ENCODE assay signal across 18 cellular contexts in the genomic region with DNA sequence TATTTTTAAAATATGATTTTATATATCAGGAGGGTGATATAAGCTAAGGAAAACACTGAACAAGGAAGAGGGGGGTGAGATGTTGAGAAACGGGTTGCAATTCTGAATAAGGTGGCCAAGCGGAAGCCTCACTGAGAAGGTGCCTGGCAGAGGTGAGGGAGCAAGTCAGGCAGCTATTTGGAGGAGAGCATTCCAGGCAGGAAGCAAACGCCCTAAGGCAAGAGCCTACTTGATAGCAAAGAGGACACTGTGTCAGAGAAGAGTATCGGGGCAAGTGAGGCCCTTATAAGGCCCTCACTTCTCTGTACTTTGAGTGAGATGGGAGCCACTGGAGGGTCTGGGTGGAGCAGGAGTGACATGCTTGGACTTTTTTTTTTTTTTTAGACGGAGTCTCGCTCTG.
"Had no signal": no experiment of that assay in that cellular context is flagged by ENCODE, and none has a peak within 500 bp of the region (broad histone marks: within the 10 kb centered on the region; RNA-seq: fewer than 3 reads in every experiment).

No MANE protein-coding gene starts in this region.

- H3K27me3 ChIP-seq: body of pancreas, dorsolateral prefrontal cortex, foreskin keratinocyte, right atrium auricular region, suprapubic skin, transverse colon had no signal

- H3K36me3 ChIP-seq: left ventricle myocardium inferior, prostate gland, right atrium auricular region, suprapubic skin, transverse colon had no signal

- H3K27ac ChIP-seq: body of pancreas, dorsolateral prefrontal cortex, foreskin keratinocyte, left ventricle myocardium inferior, prostate gland, right atrium auricular region, suprapubic skin, transverse colon had no signal

- H3K36me3 Mint-ChIP-seq: naive thymus-derived CD8-positive, alpha-beta T cell had no signal

- H3K4me1 ChIP-seq: prostate gland, right atrium auricular region, suprapubic skin had no signal

- H3K27ac Mint-ChIP-seq: activated CD4-positive, alpha-beta memory T cell treated with anti-CD3 and anti-CD28 coated beads, Interleukin-2, amount 10 ng/mL, durations not matched to agents 7 days and 5 days; activated CD4-positive, alpha-beta T cell treated with anti-CD3 and anti-CD28 coated beads for 36 hours; activated CD8-positive, alpha-beta memory T cell treated with anti-CD3 and anti-CD28 coated beads, Interleukin-2, amount 10 ng/mL, durations not matched to agents 7 days and 5 days; activated naive CD4-positive, alpha-beta T cell treated with anti-CD3 and anti-CD28 coated beads for 36 hours; naive thymus-derived CD8-positive, alpha-beta T cell; stimulated activated naive CD8-positive, alpha-beta T cell treated with anti-CD3 and anti-CD28 coated beads, Interleukin-15, Interleukin-2, amounts not matched to agents 100 ng/mL and 50 ng/mL, for 24 hours; T-helper 2 cell treated with Interferon-gamma antibody and Interleukin-4, amounts not matched to agents 5 μg/mL and 100 μg/mL, for 36 hours had no signal

- H3K9me3 ChIP-seq: body of pancreas, left ventricle myocardium inferior, prostate gland, right atrium auricular region, suprapubic skin, transverse colon had no signal

- H3K4me3 Mint-ChIP-seq: activated CD4-positive, alpha-beta memory T cell treated with anti-CD3 and anti-CD28 coated beads, Interleukin-2, amount 10 ng/mL, durations not matched to agents 7 days and 5 days; activated CD4-positive, alpha-beta T cell treated with anti-CD3 and anti-CD28 coated beads for 36 hours; activated CD8-positive, alpha-beta memory T cell treated with anti-CD3 and anti-CD28 coated beads, Interleukin-2, amount 10 ng/mL, durations not matched to agents 7 days and 5 days; activated naive CD4-positive, alpha-beta T cell treated with anti-CD3 and anti-CD28 coated beads for 36 hours; naive thymus-derived CD8-positive, alpha-beta T cell; stimulated activated naive CD8-positive, alpha-beta T cell treated with anti-CD3 and anti-CD28 coated beads, Interleukin-15, Interleukin-2, amounts not matched to agents 100 ng/mL and 50 ng/mL, for 24 hours; T-helper 2 cell treated with Interferon-gamma antibody and Interleukin-4, amounts not matched to agents 5 μg/mL and 100 μg/mL, for 36 hours had no signal

- ATAC-seq: activated CD4-positive, alpha-beta T cell treated with anti-CD3 and anti-CD28 coated beads for 36 hours; activated CD8-positive, alpha-beta memory T cell treated with anti-CD3 and anti-CD28 coated beads, Interleukin-2, amount 10 ng/mL, durations not matched to agents 7 days and 5 days; body of pancreas; foreskin keratinocyte; naive thymus-derived CD8-positive, alpha-beta T cell had no signal

- H3K4me3 ChIP-seq: body of pancreas, dorsolateral prefrontal cortex, left ventricle myocardium inferior, prostate gland, right atrium auricular region, suprapubic skin, transverse colon had no signal

- DNase-seq: activated CD4-positive, alpha-beta memory T cell treated with anti-CD3 and anti-CD28 coated beads, Interleukin-2, amount 10 ng/mL, durations not matched to agents 7 days and 5 days; activated CD4-positive, alpha-beta T cell treated with anti-CD3 and anti-CD28 coated beads for 36 hours; activated CD8-positive, alpha-beta memory T cell treated with anti-CD3 and anti-CD28 coated beads, Interleukin-2, amount 10 ng/mL, durations not matched to agents 7 days and 5 days; activated naive CD4-positive, alpha-beta T cell treated with anti-CD3 and anti-CD28 coated beads for 36 hours; body of pancreas; central memory CD4-positive, alpha-beta T cell; dorsolateral prefrontal cortex; hippocampal formation; left ventricle myocardium inferior; mesenchymal stem cell; naive thymus-derived CD8-positive, alpha-beta T cell; transverse colon had no signal
